ENCODE assay signal across 11 cellular contexts in the genomic region with DNA sequence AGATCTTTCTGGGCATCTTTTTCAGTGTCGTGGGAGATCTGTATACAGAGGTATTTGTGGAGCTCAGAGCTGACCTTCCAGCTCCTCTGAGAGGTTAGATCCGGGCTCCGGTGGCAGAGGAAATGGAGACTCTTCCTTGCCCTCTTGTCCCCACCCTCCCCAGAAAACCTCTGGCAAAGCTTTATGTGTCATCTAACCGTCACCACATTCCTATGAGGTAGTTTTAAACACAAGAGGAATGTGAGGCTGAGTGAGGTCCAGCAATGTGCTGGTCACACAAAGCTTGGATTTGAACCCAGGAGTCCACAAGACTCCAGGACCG. TPM values are rescaled to one million over a fixed set of nuclear protein-coding genes. Genes with fewer than 3 reads are reported as not detected.
A peak's percentile ranks its signal among the peaks of the same experiment; 100 is the strongest.
DNase-seq lines count a peak whose midpoint lies in the region; ATAC-seq, FAIRE-seq and TF ChIP-seq lines count a peak whose summit lies in the region.
"Had no signal": no experiment of that assay in that cellular context is flagged by ENCODE, and none has a peak within 500 bp of the region (broad histone marks: within the 10 kb centered on the region; RNA-seq: fewer than 3 reads in every experiment).

No MANE protein-coding gene starts in this region.

- peak overlapping the region; percentile 81; the same call in 1 of the 2 replicates for H3K56ac ChIP-seq in IMR-90 (ENCODE audit: extremely low read depth, insufficient read depth, low read length)

- peak overlapping the region; percentile 97 for H2AK5ac ChIP-seq in IMR-90 (ENCODE audit: low read depth, low read length)

- in situ Hi-C loops in IMR-90 (cut with MboI; ENCODE audit: low sequenced_read_pairs), result no loop called here

- H3K79me1 ChIP-seq in IMR-90 (ENCODE audit: low read depth in 1 of 2, low read length in 2 of 2), result no peaks in the 10 kb centered on the region; a peak in 1 of 4 replicates

- peak; percentile 77 for ATAC-seq in IMR-90 (ENCODE audit: low read depth)
- no peak for ATAC-seq in memory B cell (ENCODE audit: low read depth)

- TF ChIP-seq RAD21 in IMR-90 (IDR thresholded peaks at IDR 0.05; ENCODE audit: low read length), result 0 out of 2 replicates have a peak, but pooled peaks have one; percentile 8

- FAIRE-seq in GM12892 (lab: Jason Lieb, UNC) (no peak), kidney (lab: Jason Lieb, UNC) (no peak)

- no CpG with 5 or more reads among the region's 5 CpGs for WGBS in IMR-90 (ENCODE audit: extremely low coverage in 2 of 2, insufficient read length in 1 of 2), 2 experiments

- peak overlapping the region; percentile 72 for H3K18ac ChIP-seq in IMR-90 (ENCODE audit: low read depth, low read length)

- peak overlapping the region; percentile 98 for H4K91ac ChIP-seq in IMR-90 (ENCODE audit: insufficient read depth, low read depth, low read length)

- DNase-seq in AG08396 (ENCODE audit: low spot score), result peak; percentile 59
- peak; percentile 91 for DNase-seq in IMR-90
- DNase-seq in breast epithelium (ENCODE audit: low spot score in 2 of 2), result no peak
- no peak for DNase-seq in memory B cell (ENCODE audit: low spot score in 2 of 2)
- no peak for DNase-seq in GM20000 (ENCODE audit: low spot score)
- DNase-seq in stimulated activated CD4-positive, alpha-beta T cell treated with anti-CD3 and anti-CD28 coated beads, Interleukin-2, amount 100 ng/mL, for 24 hours, result no peak
- no peak for DNase-seq in GM12892 (ENCODE audit: insufficient read length)
- DNase-seq in kidney, result no peak

- TF ChIP-seq POLR2A in IMR-90 (IDR thresholded peaks at IDR 0.05; ENCODE audit: low read depth, low read length), result no peak; the same call in 1 of the 2 replicates
- no peak for TF ChIP-seq POLR2A in breast epithelium (IDR thresholded peaks at IDR 0.05)
- TF ChIP-seq POLR2A in GM12892 (IDR thresholded peaks at IDR 0.05; ENCODE audit: low read depth, low read length), result no peak

- no peaks in the 10 kb centered on the region for H3K36me3 Mint-ChIP-seq in memory B cell

- peak overlapping the region; percentile 88 for H3K23ac ChIP-seq in IMR-90 (ENCODE audit: low read depth, low read length)

- H3K9me3 ChIP-seq in IMR-90 (ENCODE audit: control insufficient read depth, insufficient read depth, low read length), result no peaks in the 10 kb centered on the region
- no peaks in the 10 kb centered on the region for H3K9me3 ChIP-seq in breast epithelium
- H3K9me3 ChIP-seq in kidney (ENCODE audit: control insufficient read depth in 1 of 2, low read length in 2 of 2), result no peaks in the 10 kb centered on the region
- H3K9me3 ChIP-seq: ovary had no signal

- H3K9ac ChIP-seq in IMR-90 (ENCODE audit: low read depth, low read length), result no peak overlapping the region; the same call in 1 of the 2 replicates
- H3K9ac ChIP-seq in kidney (ENCODE audit: low read length in 2 of 2), result peak overlapping the region in 1 of 2 donors; percentile 65

- peak overlapping the region; percentile 60 for H3K4me3 Mint-ChIP-seq in memory B cell

- peak overlapping the region; percentile 99 for H3K4ac ChIP-seq in IMR-90 (ENCODE audit: low read depth, low read length)

- peak overlapping the region; percentile 73 for H3K4me2 ChIP-seq in IMR-90 (ENCODE audit: low read depth, low read length)

- peaks cover 27% of the 10 kb centered on the region for H3K4me1 ChIP-seq in IMR-90 (ENCODE audit: control insufficient read depth, insufficient read depth, low read length)
- H3K4me1 ChIP-seq in breast epithelium, result no peaks in the 10 kb centered on the region
- H3K4me1 ChIP-seq in kidney (ENCODE audit: control insufficient read depth in 1 of 2, insufficient read depth in 1 of 2, low read depth in 1 of 2, low read length in 2 of 2), result peaks cover 4 to 14% of the 10 kb centered on the region in 2 donors

- H2BK120ac ChIP-seq in IMR-90 (ENCODE audit: low read depth, low read length), result peak overlapping the region; percentile 99

- H2BK20ac ChIP-seq in IMR-90 (ENCODE audit: low read depth, low read length), result peak overlapping the region; percentile 99

- H3K4me3 ChIP-seq in IMR-90 (ENCODE audit: insufficient read depth, low read depth, low read length) (no peak overlapping the region), breast epithelium (peak overlapping the region in 2 of 3 donors; percentile 37 to 61), kidney (ENCODE audit: low read length in 2 of 2) (peak overlapping the region in 1 of 2 donors; percentile 53)

- peak overlapping the region; percentile 92 for H2BK5ac ChIP-seq in IMR-90 (ENCODE audit: low read depth, low read length, poor library complexity, severe bottlenecking)

- no peaks in the 10 kb centered on the region for H3K9me3 Mint-ChIP-seq in memory B cell

- dilution Hi-C loops in IMR-90 (cut with HindIII; ENCODE audit: low sequenced_read_pairs, unreplicated experiment), result no loop called here

- CTCF ChIA-PET in IMR-90 (lab: Yijun Ruan, JAX), result interaction anchor here (0.6 to 1.8 kb wide), 5 partner anchors 9 to 104 kb away, joined by 3 to 9 read pairs (median 3); a partner anchor contains a TSS

- H3K9me1 ChIP-seq in IMR-90 (ENCODE audit: insufficient read depth, low read length), result peaks cover 24% of the 10 kb centered on the region

- peaks cover 5% of the 10 kb centered on the region for H3K27me3 Mint-ChIP-seq in memory B cell

- POLR2A ChIA-PET in IMR-90 (lab: Charles Lee; ENCODE audit: unreplicated experiment), result no interaction called here

- H2AFZ ChIP-seq in IMR-90 (replicated peaks; ENCODE audit: low read length, poor library complexity), result peak overlapping the region; percentile 94

- H2BK15ac ChIP-seq in IMR-90 (ENCODE audit: low read depth, low read length), result peak overlapping the region; percentile 93

- no peaks in the 10 kb centered on the region for H4K20me1 ChIP-seq in IMR-90 (ENCODE audit: insufficient read depth, low read length)

- no peak for TF ChIP-seq CTCF in IMR-90 (conservative IDR thresholded peaks at IDR 0.05; ENCODE audit: low read depth, low read length)
- TF ChIP-seq CTCF in breast epithelium (IDR thresholded peaks at IDR 0.05), result no peak
- no peak for TF ChIP-seq CTCF in GM20000 (IDR thresholded peaks at IDR 0.05; ENCODE audit: extremely low read depth, missing control alignments)
- no peak for TF ChIP-seq CTCF in kidney (IDR thresholded peaks at IDR 0.05; ENCODE audit: borderline replicate concordance, extremely low read depth, insufficient read depth)

- intact Hi-C loops in IMR-90 (cut with micrococcal nuclease) (loop anchor here (10.0 kb wide), 1 partner anchor 104 kb away; a partner anchor contains a TSS), breast epithelium (cut with DNase I; ENCODE audit: low total_unique reads) (no loop called here), kidney (cut with DNase I) (no loop called here)

- peak overlapping the region; percentile 94 for H2AK9ac ChIP-seq in IMR-90 (replicated peaks; ENCODE audit: low read depth, low read length, poor library complexity)

- H4K8ac ChIP-seq in IMR-90 (ENCODE audit: low read depth in 2 of 2, low read length in 2 of 2), result peak overlapping the region; percentile 75 to 95

- H3K36me3 ChIP-seq in IMR-90 (ENCODE audit: control insufficient read depth, insufficient read depth, low read length) (no peaks in the 10 kb centered on the region), breast epithelium (no peaks in the 10 kb centered on the region), kidney (ENCODE audit: control insufficient read depth in 1 of 2, insufficient read depth in 2 of 2, low read length in 2 of 2) (no peaks in the 10 kb centered on the region)
- H3K36me3 ChIP-seq: ovary had no signal

- H3K14ac ChIP-seq in IMR-90 (replicated peaks; ENCODE audit: low read depth, low read length), result peak overlapping the region; percentile 87

- H3K27ac ChIP-seq in IMR-90 (ENCODE audit: insufficient read depth, low read length) (peak overlapping the region; percentile 62), breast epithelium (no peak overlapping the region), kidney (ENCODE audit: low read depth in 2 of 2, low read length in 2 of 2) (peak overlapping the region in 1 of 2 donors; percentile 9)
- H3K27ac ChIP-seq: ovary had no signal

- H4K5ac ChIP-seq in IMR-90 (ENCODE audit: low read depth, low read length), result peak overlapping the region; percentile 85

- H3K27me3 ChIP-seq in IMR-90 (ENCODE audit: control insufficient read depth, insufficient read depth, low read length) (no peaks in the 10 kb centered on the region), breast epithelium (no peaks in the 10 kb centered on the region)
- H3K27me3 ChIP-seq: ovary had no signal

- peak overlapping the region; percentile 8 for H3K27ac Mint-ChIP-seq in memory B cell

- peaks cover 4% of the 10 kb centered on the region for H3K4me1 Mint-ChIP-seq in memory B cell

- no TSS peak for BruUV-seq in IMR-90 (replicated peaks; lab: Mats Ljungman, UMichigan)

TF ChIP-seq in IMR-90, 13 proteins besides CTCF, POLR2A, EP300 and RAD21:
- TF ChIP-seq FOS (IDR thresholded peaks at IDR 0.05; ENCODE audit: low read depth, low read length) (peak; percentile 60; the same call in 1 of the 2 replicates), MAZ (IDR thresholded peaks at IDR 0.05; ENCODE audit: borderline replicate concordance, low read depth, low read length) (peak; percentile 49; the same call in 1 of the 2 replicates), NFE2L2 (IDR thresholded peaks at IDR 0.05; ENCODE audit: low read depth, low read length) (no peak)

RNA-seq across cellular contexts. Expression of a gene that starts 1.2 kb away (rescaled TPM):
- total RNA-seq in IMR-90 (2012; rRNA removed) (not detected in 2 replicates), breast epithelium (under 1 TPM in 2 of 3 donors, not detected in 1; 0.59 to 0.98 TPM), kidney (0.60 TPM)
- polyA plus RNA-seq in IMR-90 (2012; rRNA removed) (not detected in 2 replicates), kidney (ENCODE audit: insufficient read depth, low read depth, low replicate concordance) (not detected)
- polyA plus RNA-seq in IMR-90 (2012; cell fraction: cytosol; rRNA removed), result not detected in 2 replicates
- polyA plus RNA-seq in IMR-90 (2012; cell fraction: nucleus; rRNA removed; ENCODE audit: low replicate concordance), result not detected in 2 replicates
- polyA plus RNA-seq in GM12892 (2012; ENCODE audit: missing spikeins), result 0.78 TPM
- total RNA-seq: cerebellum, temporal lobe had no signal

RNA-seq across cellular contexts. Expression of a gene that starts 13.3 kb away (rescaled TPM):
- total RNA-seq in IMR-90 (2012; rRNA removed) (1.4 and 1.7 TPM in 2 replicates), breast epithelium (10 to 100 TPM in 2 of 3 donors, under 1 TPM in 1; 0.64 to 51.8 (median 25.2) TPM), kidney (152 TPM)
- polyA plus RNA-seq in IMR-90 (2012; rRNA removed) (1.6 and 2.1 TPM in 2 replicates), kidney (ENCODE audit: insufficient read depth, low read depth, low replicate concordance) (659 TPM)
- polyA plus RNA-seq in IMR-90 (2012; cell fraction: cytosol; rRNA removed), result 0.21 and 1.9 TPM in 2 replicates
- polyA plus RNA-seq in IMR-90 (2012; cell fraction: nucleus; rRNA removed; ENCODE audit: low replicate concordance), result 0.42 and 4.7 TPM in 2 replicates
- polyA plus RNA-seq in GM12892 (2012; ENCODE audit: missing spikeins), result 0.83 TPM

Comparison
In these comparisons a context has a peak if more than half of its experiments do, and no peak if none do; other contexts are left out.
1. DNase-seq: peak in AG08396 (single experiment) and IMR-90 (single experiment); none in breast epithelium (0 of 2), memory B cell (0 of 2), GM20000 (single experiment), stimulated activated CD4-positive, alpha-beta T cell treated with anti-CD3 and anti-CD28 coated beads, Interleukin-2, amount 100 ng/mL, for 24 hours (0 of 2), GM12892 (single experiment) and kidney (single experiment).